1 cellular context compared by ENCODE assay signal in genomic region chr18:24913507-24914147, GRCh38.
TF ChIP-seq lines count a peak whose summit lies in the region.

No MANE protein-coding gene starts in this region.

TF ChIP-seq in WTC11, 78 proteins besides CTCF, POLR2A, EP300 and RAD21 (continued from another document):
- no peak for TF ChIP-seq AFF4 (CRISPR knock-in tag; IDR thresholded peaks at IDR 0.05; ENCODE audit: borderline replicate concordance)
- no peak for TF ChIP-seq ZNF219 (CRISPR knock-in tag; IDR thresholded peaks at IDR 0.05; ENCODE audit: borderline replicate concordance)
- no peak for TF ChIP-seq NFYB (CRISPR knock-in tag; conservative IDR thresholded peaks at IDR 0.05; ENCODE audit: low read depth)
